In genomic region chr6:46243754-46244153, GRCh38 we compare ENCODE assay signal across 31 cellular contexts.
"Had no signal": no experiment of that assay in that cellular context is flagged by ENCODE, and none has a peak within 500 bp of the region (broad histone marks: within the 10 kb centered on the region; RNA-seq: fewer than 3 reads in every experiment).

No MANE protein-coding gene starts in this region.

- H3K4me3 ChIP-seq: adrenal gland, ascending aorta, cardiac muscle cell, coronary artery, dorsolateral prefrontal cortex, gastroesophageal sphincter, sigmoid colon, thyroid gland, upper lobe of left lung, vagina had no signal

- H3K36me3 Mint-ChIP-seq: activated CD4-positive, alpha-beta memory T cell treated with anti-CD3 and anti-CD28 coated beads for 36 hours; activated naive CD8-positive, alpha-beta T cell treated with anti-CD3 and anti-CD28 coated beads for 36 hours; stimulated activated memory B cell treated with anti-CD40 and anti-IgM and Interleukin-4, amounts not matched to agents 10 μg/mL and 1 μg/mL and 100 μg/mL, for 72 hours had no signal

- H3K4me1 Mint-ChIP-seq: activated naive CD8-positive, alpha-beta T cell treated with anti-CD3 and anti-CD28 coated beads for 36 hours; stimulated activated naive CD8-positive, alpha-beta T cell treated with anti-CD3 and anti-CD28 coated beads, Interleukin-15, amount 100 ng/mL, for 72 hours had no signal

- ATAC-seq: gastroesophageal sphincter; stimulated activated memory B cell treated with anti-CD40 and anti-IgM and Interleukin-4, amounts not matched to agents 10 μg/mL and 1 μg/mL and 100 μg/mL, for 72 hours; stimulated activated naive CD8-positive, alpha-beta T cell treated with anti-CD3 and anti-CD28 coated beads, Interleukin-15, amount 100 ng/mL, for 72 hours had no signal

- H3K27ac Mint-ChIP-seq: activated CD4-positive, alpha-beta memory T cell treated with anti-CD3 and anti-CD28 coated beads for 36 hours; activated naive CD4-positive, alpha-beta T cell treated with anti-CD3 and anti-CD28 coated beads for 36 hours; activated naive CD8-positive, alpha-beta T cell treated with anti-CD3 and anti-CD28 coated beads for 36 hours; activated T-helper 1 cell treated with anti-CD3 and anti-CD28 coated beads, Interleukin-12 subunit alpha, Interleukin-12 subunit beta, Interleukin-2, Interleukin-4 antibody, amounts not matched to agents 30 ng/mL and 10 ng/mL and 1 ng/mL, durations not matched to agents 14 hours and 24 hours and 36 hours; stimulated activated memory B cell treated with anti-CD40 and anti-IgM and Interleukin-4, amounts not matched to agents 10 μg/mL and 1 μg/mL and 100 μg/mL, for 72 hours; stimulated activated naive CD8-positive, alpha-beta T cell treated with anti-CD3 and anti-CD28 coated beads, Interleukin-15, amount 100 ng/mL, for 72 hours had no signal

- H3K27me3 Mint-ChIP-seq: brain had no signal

- H3K4me3 Mint-ChIP-seq: activated CD4-positive, alpha-beta memory T cell treated with anti-CD3 and anti-CD28 coated beads for 36 hours; activated naive CD4-positive, alpha-beta T cell treated with anti-CD3 and anti-CD28 coated beads for 36 hours; activated naive CD8-positive, alpha-beta T cell treated with anti-CD3 and anti-CD28 coated beads for 36 hours; activated T-helper 1 cell treated with anti-CD3 and anti-CD28 coated beads, Interleukin-12 subunit alpha, Interleukin-12 subunit beta, Interleukin-2, Interleukin-4 antibody, amounts not matched to agents 30 ng/mL and 10 ng/mL and 1 ng/mL, durations not matched to agents 14 hours and 24 hours and 36 hours; brain; nephron; stimulated activated memory B cell treated with anti-CD40 and anti-IgM and Interleukin-4, amounts not matched to agents 10 μg/mL and 1 μg/mL and 100 μg/mL, for 72 hours; stimulated activated naive CD8-positive, alpha-beta T cell treated with anti-CD3 and anti-CD28 coated beads, Interleukin-15, amount 100 ng/mL, for 72 hours had no signal

- H3K36me3 ChIP-seq: adrenal gland, sigmoid colon, thyroid gland, upper lobe of left lung, vagina had no signal

- H3K27ac ChIP-seq: adrenal gland, ascending aorta, coronary artery, gastroesophageal sphincter, sigmoid colon, thyroid gland, vagina, VCaP had no signal

- H3K9me3 Mint-ChIP-seq: activated CD4-positive, alpha-beta memory T cell treated with anti-CD3 and anti-CD28 coated beads for 36 hours; activated naive CD4-positive, alpha-beta T cell treated with anti-CD3 and anti-CD28 coated beads for 36 hours; activated naive CD8-positive, alpha-beta T cell treated with anti-CD3 and anti-CD28 coated beads for 36 hours; activated T-helper 1 cell treated with anti-CD3 and anti-CD28 coated beads, Interleukin-12 subunit alpha, Interleukin-12 subunit beta, Interleukin-2, Interleukin-4 antibody, amounts not matched to agents 30 ng/mL and 10 ng/mL and 1 ng/mL, durations not matched to agents 14 hours and 24 hours and 36 hours; brain; nephron; stimulated activated memory B cell treated with anti-CD40 and anti-IgM and Interleukin-4, amounts not matched to agents 10 μg/mL and 1 μg/mL and 100 μg/mL, for 72 hours; stimulated activated naive CD8-positive, alpha-beta T cell treated with anti-CD3 and anti-CD28 coated beads, Interleukin-15, amount 100 ng/mL, for 72 hours had no signal

- DNase-seq: activated CD4-positive, alpha-beta memory T cell treated with anti-CD3 and anti-CD28 coated beads for 36 hours; activated CD4-positive, alpha-beta T cell treated with anti-CD3 and anti-CD28 coated beads for 48 hours; activated CD8-positive, alpha-beta memory T cell treated with anti-CD3 and anti-CD28 coated beads, Interleukin-2, amount 50 U/mL, for 4 hours; activated effector memory CD4-positive, alpha-beta T cell treated with anti-CD3 and anti-CD28 coated beads, Interleukin-2, amount 50 U/mL, for 16 hours; activated naive CD4-positive, alpha-beta T cell treated with anti-CD3 and anti-CD28 coated beads for 36 hours; activated naive CD8-positive, alpha-beta T cell treated with anti-CD3 and anti-CD28 coated beads for 36 hours; activated T-cell treated with anti-CD3 and anti-CD28 coated beads, Interleukin-2, amount 50 U/mL, for 1 hour; adrenal gland; dorsolateral prefrontal cortex; effector memory CD4-positive, alpha-beta T cell; head of caudate nucleus; mammary epithelial cell; posterior cingulate gyrus; sigmoid colon; small intestine; stimulated activated CD4-positive, alpha-beta T cell treated with anti-CD3 and anti-CD28 coated beads, Interleukin-4, amount 100 ng/mL, for 4 hours; stimulated activated CD8-positive, alpha-beta memory T cell treated with anti-CD3 and anti-CD28 coated beads, Interleukin-4, amount 100 ng/mL, for 48 hours; stimulated activated naive CD8-positive, alpha-beta T cell treated with anti-CD3 and anti-CD28 coated beads, Interleukin-15, amount 100 ng/mL, for 72 hours; substantia nigra; thyroid gland; upper lobe of left lung had no signal

- H3K9me3 ChIP-seq: adrenal gland, ascending aorta, gastroesophageal sphincter, sigmoid colon, thyroid gland, upper lobe of left lung, vagina had no signal

- H3K27me3 ChIP-seq: adrenal gland, ascending aorta, cardiac muscle cell, dorsolateral prefrontal cortex, gastroesophageal sphincter, sigmoid colon, thyroid gland, upper lobe of left lung, vagina had no signal

- H3K4me1 ChIP-seq: sigmoid colon, upper lobe of left lung, vagina had no signal
